ENCODE assay signal across 21 cellular contexts in the genomic region with DNA sequence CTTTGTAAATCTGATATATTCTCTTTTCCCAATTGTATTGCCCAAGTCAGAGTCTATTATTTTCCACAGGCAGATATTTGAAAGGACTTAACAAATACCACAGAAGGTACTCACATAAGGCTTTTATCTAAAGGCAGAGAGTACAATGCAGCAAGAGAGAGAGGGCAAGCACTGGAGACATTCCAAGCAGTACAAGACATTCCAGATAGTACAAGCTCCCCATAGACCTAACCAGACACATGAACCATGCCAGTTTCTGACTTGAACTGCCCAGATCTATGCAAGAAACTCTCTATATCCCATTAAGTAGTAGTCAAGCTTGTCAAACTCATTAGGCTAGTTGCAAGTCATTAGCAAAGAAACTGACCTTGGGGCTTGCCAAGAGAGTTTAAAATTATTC. TPM values are rescaled to one million over a fixed set of nuclear protein-coding genes. Genes with fewer than 3 reads are reported as not detected.
DNase-seq lines count a peak whose midpoint lies in the region; ATAC-seq and TF ChIP-seq lines count a peak whose summit lies in the region.
"Had no signal": no experiment of that assay in that cellular context is flagged by ENCODE, and none has a peak within 500 bp of the region (broad histone marks: within the 10 kb centered on the region; RNA-seq: fewer than 3 reads in every experiment).

No MANE protein-coding gene starts in this region.

- TF ChIP-seq CTCF in cardiac muscle cell (IDR thresholded peaks at IDR 0.05; ENCODE audit: low read depth, low read length) (no peak), choroid plexus epithelial cell (conservative IDR thresholded peaks at IDR 0.05; ENCODE audit: low read depth, low read length) (no peak), RWPE1 (conservative IDR thresholded peaks at IDR 0.05; ENCODE audit: low read depth) (no peak), uterus (IDR thresholded peaks at IDR 0.05) (no peak)

- no peak overlapping the region for H3K23ac ChIP-seq in neuronal stem cell (ENCODE audit: low read depth, low read length, poor library complexity)

- no peak overlapping the region for H3K4ac ChIP-seq in neuronal stem cell (ENCODE audit: low read length)

- no peaks in the 10 kb centered on the region for H3K79me1 ChIP-seq in neuronal stem cell (ENCODE audit: low read depth, low read length)

- H2AK5ac ChIP-seq in neuronal stem cell (ENCODE audit: low read depth, low read length) = no peak overlapping the region

- no peak for TF ChIP-seq POLR2A in uterus (IDR thresholded peaks at IDR 0.05)

- ATAC-seq in left ventricle myocardium superior (no peak), left colon (no peak)
- ATAC-seq: CD8-positive, alpha-beta T cell; GM23338 had no signal

- H2BK12ac ChIP-seq in neuronal stem cell (ENCODE audit: low read length) = no peak overlapping the region

- intact Hi-C loops in left ventricle myocardium superior (cut with micrococcal nuclease) (no loop called here), uterus (cut with DNase I; ENCODE audit: low total_unique reads) (no loop called here), left colon (cut with DNase I, micrococcal nuclease) (no loop called here)

- H4K91ac ChIP-seq in neuronal stem cell (ENCODE audit: low read depth, low read length, poor library complexity) = no peak overlapping the region

- H3K27ac ChIP-seq in cardiac muscle cell (no peak overlapping the region), neuronal stem cell (replicated peaks; ENCODE audit: low read length) (no peak overlapping the region), RWPE1 (no peak overlapping the region), uterus (no peak overlapping the region)
- H3K27ac ChIP-seq: 22Rv1 had no signal

- H2AFZ ChIP-seq in neuronal stem cell (ENCODE audit: low read length) = no peak overlapping the region
- H2AFZ ChIP-seq: GM23338 had no signal

- H3K9me3 ChIP-seq in cardiac muscle cell (ENCODE audit: low read depth) = no peaks in the 10 kb centered on the region
- peaks cover 2 to 10% of the 10 kb centered on the region in 2 donors for H3K9me3 ChIP-seq in neuronal stem cell (replicated peaks in 1 of 2; ENCODE audit: control insufficient read depth in 2 of 2, insufficient read depth in 1 of 2, low read depth in 1 of 2, low read length in 2 of 2)
- H3K9me3 ChIP-seq in uterus = no peaks in the 10 kb centered on the region

- POLR2A ChIA-PET in RWPE1 (lab: Yijun Ruan, JAX; ENCODE audit: low non-redundant PET) = no interaction called here

- no peak overlapping the region for H4K8ac ChIP-seq in neuronal stem cell (ENCODE audit: low read depth, low read length)

- H3K14ac ChIP-seq in neuronal stem cell (ENCODE audit: low read length) = no peak overlapping the region

- CTCF ChIA-PET in RWPE1 (lab: Yijun Ruan, JAX) = no interaction called here

- H3K36me3 ChIP-seq in cardiac muscle cell (no peaks in the 10 kb centered on the region), neuronal stem cell (replicated peaks in 1 of 2; ENCODE audit: control insufficient read depth in 2 of 2, insufficient read depth in 2 of 2, low read length in 2 of 2) (no peaks in the 10 kb centered on the region), uterus (no peaks in the 10 kb centered on the region)

- no peaks in the 10 kb centered on the region for H3K27me3 ChIP-seq in cardiac muscle cell
- H3K27me3 ChIP-seq in neuronal stem cell (ENCODE audit: control insufficient read depth in 3 of 3, insufficient read depth in 3 of 3, low read depth in 1 of 3, low read length in 3 of 3) = no peaks in the 10 kb centered on the region
- H3K27me3 ChIP-seq in uterus = no peaks in the 10 kb centered on the region

- H3K4me2 ChIP-seq in neuronal stem cell (ENCODE audit: insufficient read depth, low read length, poor library complexity, severe bottlenecking) = no peak overlapping the region
- H3K4me2 ChIP-seq: GM23338 had no signal

- H3K4me1 ChIP-seq in cardiac muscle cell (ENCODE audit: low read depth) (no peaks in the 10 kb centered on the region), neuronal stem cell (ENCODE audit: control insufficient read depth in 2 of 2, insufficient read depth in 1 of 2, low read depth in 1 of 2, low read length in 2 of 2) (peaks cover 0 to 11% of the 10 kb centered on the region in 2 donors), uterus (no peaks in the 10 kb centered on the region)

- no peak overlapping the region for H3K9ac ChIP-seq in neuronal stem cell (ENCODE audit: low read depth, low read length, poor library complexity)

- no peak overlapping the region for H3K18ac ChIP-seq in neuronal stem cell (ENCODE audit: low read length)

- no peak overlapping the region for H2BK15ac ChIP-seq in neuronal stem cell (ENCODE audit: low read length)

- DNase-seq in cardiac muscle cell (ENCODE audit: low read depth in 1 of 2, low spot score in 1 of 2) = peak; percentile 1 to 2
- DNase-seq in left ventricle myocardium superior = no peak
- DNase-seq in choroid plexus epithelial cell (ENCODE audit: low read depth) = peak; percentile 22
- peak; percentile 35 for DNase-seq in neuronal stem cell (ENCODE audit: low spot score)
- DNase-seq in stimulated activated CD4-positive, alpha-beta T cell treated with anti-CD3 and anti-CD28 coated beads, Interleukin-1b, Interleukin-23, amount 100 ng/mL, for 48 hours = no peak
- no peak for DNase-seq in RWPE1 (ENCODE audit: low spot score)
- DNase-seq in uterus = no peak
- no peak for DNase-seq in left colon
- DNase-seq: CD8-positive, alpha-beta T cell; COR-L47; DMS153; DMS79 treated with DMSO at 0.1 percent for 48 hours; EL; H7 had no signal

- H2BK120ac ChIP-seq in neuronal stem cell (ENCODE audit: low read depth, low read length) = no peak overlapping the region

- no peak overlapping the region for H3K4me3 ChIP-seq in cardiac muscle cell
- H3K4me3 ChIP-seq in choroid plexus epithelial cell (ENCODE audit: low read depth, low read length) = no peak overlapping the region
- no peak overlapping the region for H3K4me3 ChIP-seq in neuronal stem cell (ENCODE audit: low read length in 2 of 2)
- H3K4me3 ChIP-seq in uterus = no peak overlapping the region
- H3K4me3 ChIP-seq: GM23338 had no signal

- no peak overlapping the region for H2BK5ac ChIP-seq in neuronal stem cell (ENCODE audit: low read length)

RNA-seq across cellular contexts. Expression of gene MS4A6E, which starts 11.2 kb away (rescaled TPM):
- not detected in 2 replicates for total RNA-seq in cardiac muscle cell
- polyA plus RNA-seq in cardiac muscle cell = not detected in 2 replicates
- not detected for total RNA-seq in left ventricle myocardium superior
- not detected for polyA plus RNA-seq in neuronal stem cell (2013, experiment 1 of 2)
- not detected for polyA plus RNA-seq in neuronal stem cell (2013, experiment 2 of 2)
- total RNA-seq in uterus = not detected
- not detected for total RNA-seq in left colon
- total RNA-seq: A673; CD8-positive, alpha-beta T cell; GM23338; H7; HT1080 had no signal
- polyA plus RNA-seq: BJ, CD14-positive monocyte, GM23338, IgD-negative memory B cell had no signal

RNA-seq across cellular contexts. Expression of gene MS4A4A, which starts 35.4 kb away (rescaled TPM):
- total RNA-seq in cardiac muscle cell (not detected in 2 replicates), left ventricle myocardium superior (13.4 TPM), uterus (10 to 100 TPM in 3 of 4 donors, 1 to 10 TPM in 1; 2.6 to 29.1 (median 14.3) TPM), left colon (10 to 100 TPM in 1 of 2 donors, 1 to 10 TPM in 1; 7.6 to 16.8 TPM)
- polyA plus RNA-seq in cardiac muscle cell = not detected in 2 replicates
- not detected for polyA plus RNA-seq in neuronal stem cell (2013, experiment 1 of 2)
- not detected for polyA plus RNA-seq in neuronal stem cell (2013, experiment 2 of 2)
- total RNA-seq: A673; CD8-positive, alpha-beta T cell; GM23338; H7; HT1080 had no signal
- polyA plus RNA-seq: BJ, GM23338, IgD-negative memory B cell had no signal

Comparison
In these comparisons a context has a peak if more than half of its experiments do, and no peak if none do; other contexts are left out.
1. DNase-seq: peak in cardiac muscle cell (2 of 2), choroid plexus epithelial cell (single experiment) and neuronal stem cell (single experiment); none in left ventricle myocardium superior (single experiment), stimulated activated CD4-positive, alpha-beta T cell treated with anti-CD3 and anti-CD28 coated beads, Interleukin-1b, Interleukin-23, amount 100 ng/mL, for 48 hours (single experiment), RWPE1 (single experiment), uterus (0 of 2) and left colon (0 of 2).